ENCODE assay signal across 34 cellular contexts in genomic region chr5:15097552-15097951, GRCh38.
"Had no signal": no experiment of that assay in that cellular context is flagged by ENCODE, and none has a peak within 500 bp of the region (broad histone marks: within the 10 kb centered on the region; RNA-seq: fewer than 3 reads in every experiment).

No MANE protein-coding gene starts in this region.

- H3K36me3 ChIP-seq: adrenal gland, brain microvascular endothelial cell, breast epithelium had no signal

- H3K9me3 ChIP-seq: body of pancreas, breast epithelium had no signal

- FAIRE-seq: astrocyte, TTC549 had no signal

- H3K4me3 ChIP-seq: adrenal gland, body of pancreas, breast epithelium had no signal

- ATAC-seq: activated CD8-positive, alpha-beta T cell treated with anti-CD3 and anti-CD28 coated beads for 36 hours; activated naive CD4-positive, alpha-beta T cell treated with anti-CD3 and anti-CD28 coated beads, Interleukin-2, amount 50 U/mL, for 72 hours; activated T-cell treated with anti-CD3 and anti-CD28 coated beads, Interleukin-2, amount 50 U/mL, for 4 hours; activated T-cell treated with anti-CD3 and anti-CD28 coated beads, Interleukin-2, amount 50 U/mL, for 72 hours; activated T-helper 17 cell treated with anti-CD3 and anti-CD28 coated beads, Interleukin-2, amount 50 U/mL, for 72 hours; body of pancreas had no signal

- H3K27me3 ChIP-seq: adrenal gland, body of pancreas, brain microvascular endothelial cell, breast epithelium had no signal

- H3K27ac ChIP-seq: adrenal gland, body of pancreas, brain microvascular endothelial cell, breast epithelium, VCaP had no signal

- H3K4me1 ChIP-seq: adrenal gland, body of pancreas, breast epithelium had no signal

- DNase-seq: activated B cell treated with CpG ODN at 0.5 μM for 24 hours; activated CD4-positive, alpha-beta memory T cell treated with anti-CD3 and anti-CD28 coated beads for 36 hours; activated CD4-positive, alpha-beta T cell treated with anti-CD3 and anti-CD28 coated beads for 4 hours; activated CD4-positive, alpha-beta T cell treated with anti-CD3 and anti-CD28 coated beads, Interleukin-2, amount 10 ng/mL, durations not matched to agents 24 days and 14 days; activated CD4-positive, alpha-beta T cell treated with anti-CD3 and anti-CD28 coated beads, Interleukin-2, amount 50 U/mL, for 1 hour; activated CD4-positive, alpha-beta T cell treated with anti-CD3 and anti-CD28 coated beads, Interleukin-2, amount 50 U/mL, for 4 hours; activated CD4-positive, CD25-positive, alpha-beta regulatory T cell treated with anti-CD3 and anti-CD28 coated beads, Interleukin-2, amount 50 U/mL, for 72 hours; activated CD8-positive, alpha-beta memory T cell treated with anti-CD3 and anti-CD28 coated beads, Interleukin-2, amount 50 U/mL, for 4 hours; activated CD8-positive, alpha-beta T cell treated with anti-CD3 and anti-CD28 coated beads for 36 hours; activated effector memory CD4-positive, alpha-beta T cell treated with anti-CD3 and anti-CD28 coated beads, Interleukin-2, amount 50 U/mL, for 16 hours; activated gamma-delta T cell treated with Interleukin-2 at 50 U/mL for 16 hours; activated naive CD4-positive, alpha-beta T cell; activated naive CD4-positive, alpha-beta T cell treated with anti-CD3 and anti-CD28 coated beads for 36 hours; activated naive CD4-positive, alpha-beta T cell treated with anti-CD3 and anti-CD28 coated beads, Interleukin-2, amount 50 U/mL, for 16 hours; activated naive CD8-positive, alpha-beta T cell treated with anti-CD3 and anti-CD28 coated beads for 36 hours; activated T-cell treated with anti-CD3 and anti-CD28 coated beads for 4 hours; activated T-cell treated with anti-CD3 and anti-CD28 coated beads, Interleukin-2, amount 50 U/mL, for 1 hour; activated T-cell treated with anti-CD3 and anti-CD28 coated beads, Interleukin-2, amount 50 U/mL, for 4 hours; activated T-cell treated with anti-CD3 and anti-CD28 coated beads, Interleukin-2, amount 50 U/mL, for 72 hours; adrenal gland; amniotic stem cell; aorta; body of pancreas; brain microvascular endothelial cell; central memory CD4-positive, alpha-beta T cell; T-helper 1 cell; T-helper 2 cell; T-helper 9 cell had no signal
